In the genomic region with DNA sequence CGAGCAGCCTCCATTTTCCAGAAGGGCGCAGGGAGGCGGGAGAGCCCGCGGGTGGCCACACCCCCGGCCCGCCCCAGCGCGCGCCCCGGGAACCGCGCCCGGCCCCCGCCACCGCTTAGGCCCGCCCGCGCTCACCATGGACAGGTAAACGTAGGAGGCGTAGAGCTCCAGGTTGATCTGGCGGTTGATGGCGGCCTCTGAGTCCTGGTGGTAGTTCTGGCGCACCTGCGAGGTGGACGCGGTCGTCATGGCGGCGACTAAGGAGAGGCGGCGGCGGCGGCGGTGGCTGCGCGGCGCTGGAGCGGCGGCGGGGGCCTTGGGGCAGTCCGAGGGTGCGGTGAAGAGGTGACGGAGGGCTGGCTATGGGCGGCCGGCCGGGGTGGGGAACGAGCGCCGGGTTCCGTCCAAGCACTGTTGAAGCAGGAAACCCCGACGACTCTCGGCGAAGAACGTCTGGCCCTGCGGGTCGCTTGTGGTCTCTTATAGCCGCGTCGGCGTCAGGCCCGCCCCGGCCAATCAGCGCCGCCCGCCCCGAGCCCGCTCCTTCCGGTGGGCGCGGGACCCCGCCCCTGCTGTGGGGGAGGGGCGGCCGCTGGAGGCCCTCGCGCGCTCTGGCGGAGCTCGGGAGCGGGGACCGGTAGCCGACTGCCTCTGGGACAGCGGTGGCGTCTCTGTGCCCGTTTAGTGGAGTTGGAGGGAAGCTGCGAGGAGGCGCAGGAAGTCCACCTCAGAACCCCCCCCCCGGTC, we compare ENCODE assay signal across 8 cellular contexts. TPM values are rescaled to one million over a fixed set of nuclear protein-coding genes. Genes with fewer than 3 reads are reported as not detected.
DNase-seq lines count a peak whose midpoint lies in the region; ATAC-seq, FAIRE-seq and TF ChIP-seq lines count a peak whose summit lies in the region.

A gene (minus strand): TSS at position 458 of the 747 bp plus-strand sequence. CDS start 209 bp downstream, at position 249.

- H2BK12ac ChIP-seq in H1 (ENCODE audit: low read depth, low read length), result peak within 1 kb of the TSS; percentile 80

- TF ChIP-seq RAD21 in H1 (IDR thresholded peaks at IDR 0.05 in 1 of 2, conservative IDR thresholded peaks at IDR 0.05 in 1 of 2; ENCODE audit: low read depth in 2 of 2, low read length in 2 of 2), result no peak

- peak within 1 kb of the TSS; percentile 99 for H3K4me3 ChIP-seq in CD4-positive, CD25-positive, alpha-beta regulatory T cell (ENCODE audit: low read depth, low read length)
- H3K4me3 ChIP-seq in H1 (ENCODE audit: extremely low read depth in 1 of 4, insufficient read depth in 2 of 4, low read depth in 3 of 4, low read length in 4 of 4) (peak within 1 kb of the TSS; percentile 89 to 97 (median 96)), mesendoderm (ENCODE audit: low read length) (peak within 1 kb of the TSS; percentile 84)

- H3K27me3 ChIP-seq in CD4-positive, CD25-positive, alpha-beta regulatory T cell (ENCODE audit: control insufficient read depth, insufficient read depth, low read length), result no peaks in the 10 kb centered on the region
- H3K27me3 ChIP-seq in H1 (replicated peaks in 1 of 4; ENCODE audit: control insufficient read depth in 3 of 4, extremely low read depth in 1 of 4, insufficient read depth in 3 of 4, low read length in 3 of 4) (no peaks in the 10 kb centered on the region), mesendoderm (ENCODE audit: insufficient read depth, low read length, poor library complexity) (no peaks in the 10 kb centered on the region)

- H3K18ac ChIP-seq in H1 (ENCODE audit: extremely low read depth, low read length) (peak within 1 kb of the TSS; percentile 98), mesendoderm (ENCODE audit: low read length) (peak within 1 kb of the TSS; percentile 99)

- H3K9me3 ChIP-seq in CD4-positive, CD25-positive, alpha-beta regulatory T cell (ENCODE audit: control insufficient read depth in 2 of 2, low read length in 2 of 2), result no peaks in the 10 kb centered on the region
- H3K9me3 ChIP-seq in H1 (ENCODE audit: insufficient read depth in 2 of 2, low read depth in 1 of 2, low read length in 1 of 2), result no peaks in the 10 kb centered on the region

- 15% methylated on average over 45 of the region's 89 CpGs; no CpG with 5 or more reads in 1 of the 2 experiments for WGBS in H1 (ENCODE audit: extremely low coverage in 1 of 2, insufficient coverage in 1 of 2, insufficient read length in 1 of 2, insufficient replicate concordance in 2 of 2, low coverage in 1 of 2, low lambda C conversion rate in 2 of 2, missing lambda C conversion rate in 1 of 2), 2 experiments
- WGBS in mesendoderm (ENCODE audit: extremely low coverage, insufficient coverage, low lambda C conversion rate), result no CpG with 5 or more reads among the region's 89 CpGs

- peak within 1 kb of the TSS; percentile 97 to 98 (median 97) for H3K27ac Mint-ChIP-seq in CD4-positive, CD25-positive, alpha-beta regulatory T cell

- H3K4me1 ChIP-seq in CD4-positive, CD25-positive, alpha-beta regulatory T cell (ENCODE audit: control insufficient read depth, insufficient read depth, low read length, poor library complexity, severe bottlenecking), result peaks cover 46% of the 10 kb centered on the region
- H3K4me1 ChIP-seq in H1 (replicated peaks in 1 of 4; ENCODE audit: control insufficient read depth in 3 of 4, insufficient read depth in 4 of 4, low read length in 3 of 4) (peaks cover 9 to 20% (median 13%) of the 10 kb centered on the region in 4 experiments), mesendoderm (ENCODE audit: control insufficient read depth, low read depth, low read length) (peaks cover 17% of the 10 kb centered on the region)

- H2BK20ac ChIP-seq in H1 (ENCODE audit: low read length), result no peak within 1 kb of the TSS; the same call in 1 of the 2 replicates

- peaks cover 5% of the 10 kb centered on the region for H3K27me3 Mint-ChIP-seq in CD4-positive, CD25-positive, alpha-beta regulatory T cell

- H2BK15ac ChIP-seq in H1 (ENCODE audit: low read length), result peak within 1 kb of the TSS; percentile 74; the same call in 1 of the 2 replicates
- H2BK15ac ChIP-seq in mesendoderm (replicated peaks; ENCODE audit: low read depth), result no peak within 1 kb of the TSS

- H3K23me2 ChIP-seq in H1 (ENCODE audit: low read depth, low read length), result peaks cover 12% of the 10 kb centered on the region; the same call in 1 of the 2 replicates

- peaks cover 25% of the 10 kb centered on the region for H3K36me3 ChIP-seq in CD4-positive, CD25-positive, alpha-beta regulatory T cell (ENCODE audit: control insufficient read depth, insufficient read depth, low read length)
- peaks cover 14 to 29% (median 28%) of the 10 kb centered on the region in 4 experiments; a peak in 7 of 8 replicates for H3K36me3 ChIP-seq in H1 (ENCODE audit: control insufficient read depth in 2 of 4, insufficient read depth in 4 of 4, low read length in 3 of 4)
- H3K36me3 ChIP-seq in mesendoderm (ENCODE audit: control insufficient read depth, insufficient read depth, low read length), result peaks cover 14% of the 10 kb centered on the region

- H3K56ac ChIP-seq in H1 (replicated peaks; ENCODE audit: insufficient read length, low read depth, low read length) (peak within 1 kb of the TSS; percentile 71), mesendoderm (ENCODE audit: low read length) (peak within 1 kb of the TSS; percentile 99)

- H2BK5ac ChIP-seq in H1 (ENCODE audit: low read depth, low read length) (peak within 1 kb of the TSS; percentile 96), mesendoderm (ENCODE audit: low read length) (peak within 1 kb of the TSS; percentile 89)

- H4K8ac ChIP-seq in H1 (ENCODE audit: extremely low read depth, insufficient read depth, low read length) (peak within 1 kb of the TSS; percentile 98), mesendoderm (ENCODE audit: low read depth, low read length) (peak within 1 kb of the TSS; percentile 28)

- H3K9me3 Mint-ChIP-seq in CD4-positive, CD25-positive, alpha-beta regulatory T cell, result peaks cover 0 to 5% (median 0%) of the 10 kb centered on the region in 7 donors

- peaks cover 2% of the 10 kb centered on the region for H3K79me1 ChIP-seq in H1 (ENCODE audit: low read depth, low read length)
- H3K79me1 ChIP-seq in mesendoderm (ENCODE audit: low read length), result peaks cover 14% of the 10 kb centered on the region

- H3K36me3 Mint-ChIP-seq in CD4-positive, CD25-positive, alpha-beta regulatory T cell, result peaks cover 21% of the 10 kb centered on the region

- peak; percentile 85 to 92 (median 91) for DNase-seq in CD4-positive, CD25-positive, alpha-beta regulatory T cell
- DNase-seq in HPDE6-E6E7 (ENCODE audit: extremely low spot score) (peak; percentile 64), NOMO-1 treated with DMSO at 0.1 percent for 48 hours (lab: John Stamatoyannopoulos, UW; ENCODE audit: unreplicated experiment) (peak; percentile 84), H1 (ENCODE audit: low read depth in 1 of 2, low spot score in 2 of 2) (peak; percentile 56 to 90), mesendoderm (peak; percentile 93)
- DNase-seq in activated CD8-positive, alpha-beta memory T cell treated with anti-CD3 and anti-CD28 coated beads for 48 hours (ENCODE audit: low read depth in 2 of 3, low spot score in 2 of 3), result peak; percentile 71 to 82 (median 75)
- peak; percentile 77 for DNase-seq in stimulated activated CD8-positive, alpha-beta memory T cell treated with anti-CD3 and anti-CD28 coated beads, Interleukin-15, amount 100 ng/mL, for 1 hour (ENCODE audit: low read depth)

- H3K4me2 ChIP-seq in H1 (ENCODE audit: insufficient read depth in 1 of 2, low read depth in 2 of 2, low read length in 2 of 2), result peak within 1 kb of the TSS; percentile 90 to 97
- peak within 1 kb of the TSS; percentile 99 for H3K4me2 ChIP-seq in mesendoderm (ENCODE audit: low read length)

- peak within 1 kb of the TSS; percentile 96 to 100 (median 98) for H3K4me3 Mint-ChIP-seq in CD4-positive, CD25-positive, alpha-beta regulatory T cell

- H4K5ac ChIP-seq in H1 (ENCODE audit: insufficient read length, low read depth, low read length), result peak within 1 kb of the TSS; percentile 93
- H4K5ac ChIP-seq in mesendoderm (ENCODE audit: low read length), result peak within 1 kb of the TSS; percentile 78

- no peak for TF ChIP-seq CTCF in H1 (IDR thresholded peaks at IDR 0.05; ENCODE audit: control extremely low read depth in 1 of 3, insufficient read depth in 1 of 3, low read depth in 1 of 3, low read length in 3 of 3)

- H2BK120ac ChIP-seq in H1 (replicated peaks; ENCODE audit: low read depth, low read length) (peak within 1 kb of the TSS; percentile 52), mesendoderm (ENCODE audit: low read depth, low read length) (peak within 1 kb of the TSS; percentile 95)

- H3K4me1 Mint-ChIP-seq in CD4-positive, CD25-positive, alpha-beta regulatory T cell, result peaks cover 18 to 66% (median 52%) of the 10 kb centered on the region in 4 donors

- POLR2A ChIA-PET in H1 (lab: Charles Lee; ENCODE audit: partially characterized antibody), result interaction anchor here (0.7 to 25.7 kb wide), 47 partner anchors 5 to 175 kb away, joined by 3 to 458 read pairs (median 5); a partner anchor contains a TSS

- TF ChIP-seq POLR2A in H1 (IDR thresholded peaks at IDR 0.05; ENCODE audit: control extremely low read depth in 1 of 2, low read depth in 2 of 2, low read length in 2 of 2), result peak; percentile 90 to 96

- H3K27ac ChIP-seq in CD4-positive, CD25-positive, alpha-beta regulatory T cell (ENCODE audit: insufficient read depth, low read length, poor library complexity, severe bottlenecking), result peak within 1 kb of the TSS; percentile 92
- H3K27ac ChIP-seq in H1 (ENCODE audit: low read depth, low read length), result peak within 1 kb of the TSS; percentile 96
- peak within 1 kb of the TSS; percentile 94 for H3K27ac ChIP-seq in mesendoderm (ENCODE audit: low read depth, low read length)

- peak; percentile 88 for ATAC-seq in CD4-positive, CD25-positive, alpha-beta regulatory T cell (ENCODE audit: low read depth in 2 of 2)
- peak; percentile 49 for ATAC-seq in GM19463 (IDR thresholded peaks at IDR 0.05; ENCODE audit: unreplicated experiment)

- peak within 1 kb of the TSS; percentile 97 for H4K91ac ChIP-seq in H1 (replicated peaks; ENCODE audit: insufficient read length, low read length)

- H3K4ac ChIP-seq in H1 (replicated peaks; ENCODE audit: insufficient read length, low read depth, low read length) (peak within 1 kb of the TSS; percentile 99), mesendoderm (ENCODE audit: low read depth, low read length) (peak within 1 kb of the TSS; percentile 97)

- H4K20me1 ChIP-seq in H1 (replicated peaks in 1 of 2; ENCODE audit: control insufficient read depth in 1 of 2, insufficient read depth in 2 of 2, low read length in 2 of 2), result peaks cover 10 to 19% of the 10 kb centered on the region in 2 experiments

- FAIRE-seq in H1 (lab: Jason Lieb, UNC), result no peak

- H3K23ac ChIP-seq in H1 (ENCODE audit: insufficient read length) (no peak within 1 kb of the TSS), mesendoderm (ENCODE audit: low read length) (peak within 1 kb of the TSS; percentile 92)

- H2AFZ ChIP-seq in H1 (ENCODE audit: low read length), result no peak within 1 kb of the TSS

- TF ChIP-seq EP300 in H1 (IDR thresholded peaks at IDR 0.05; ENCODE audit: borderline replicate concordance in 1 of 2, low read depth in 2 of 2, low read length in 2 of 2), result peak in 1 of 2 experiments; percentile 57; a peak in 2 of 3 replicates

- H3K9ac ChIP-seq in H1 (replicated peaks in 1 of 4; ENCODE audit: extremely low read depth in 1 of 4, low read depth in 3 of 4, low read length in 3 of 4) (peak within 1 kb of the TSS; percentile 88 to 95 (median 92)), mesendoderm (ENCODE audit: low read length) (peak within 1 kb of the TSS; percentile 98)

- peak within 1 kb of the TSS; percentile 90 for H3K14ac ChIP-seq in H1 (ENCODE audit: insufficient read length)

- H3K79me2 ChIP-seq in H1 (ENCODE audit: control insufficient read depth in 1 of 2, insufficient read depth in 2 of 2, low read length in 2 of 2), result peaks cover 14 to 35% of the 10 kb centered on the region in 2 experiments
- peaks cover 29% of the 10 kb centered on the region for H3K79me2 ChIP-seq in mesendoderm (ENCODE audit: control insufficient read depth, insufficient read depth, low read length)

- peak within 1 kb of the TSS; percentile 78 for H2AK5ac ChIP-seq in H1 (ENCODE audit: low read depth, low read length)
- H2AK5ac ChIP-seq in mesendoderm (ENCODE audit: low read length), result peak within 1 kb of the TSS; percentile 98

- CTCF ChIA-PET in H1 (lab: Charles Lee; ENCODE audit: partially characterized antibody), result interaction anchor here (0.6 to 5.8 kb wide), 7 partner anchors 12 to 141 kb away, joined by 3 to 36 read pairs (median 4); no protein-coding TSS in a partner anchor

RNA-seq across cellular contexts. Expression of the gene that starts here (rescaled TPM):
- 2,525 TPM for total RNA-seq in CD4-positive, CD25-positive, alpha-beta regulatory T cell
- polyA plus RNA-seq in CD4-positive, CD25-positive, alpha-beta regulatory T cell, result 1,000 to 10,000 TPM; 2,953 to 3,518 (median 3,358) TPM
- 1,461 and 1,535 TPM in 2 replicates for total RNA-seq in H1 (2021; fragmentation: NEBNext Ultra II Directional; extraction: Animal tissue kit (Norgen Biotek cat#: 25700))
- polyA plus RNA-seq in H1 (2011; rRNA removed), result 895 and 1,153 TPM in 2 replicates
- polyA plus RNA-seq in H1 (2011; cell fraction: cytosol; rRNA removed), result 859 TPM
- polyA plus RNA-seq in H1 (2011; cell fraction: nucleus; rRNA removed), result 858 TPM
- polyA plus RNA-seq in H1 (2012, experiment 1 of 2), result 2,371 to 2,868 TPM (median 2,459 TPM) in 4 replicates
- polyA plus RNA-seq in H1 (2012, experiment 2 of 2), result 3,437 TPM
- 1,345 TPM for polyA plus RNA-seq in H1 (2013, experiment 1 of 2)
- 1,427 TPM for polyA plus RNA-seq in H1 (2013, experiment 2 of 2)
- 388 and 391 TPM in 2 replicates for polyA minus RNA-seq in H1 (2011; rRNA and poly(A)+ RNA removed)
- 705 TPM for polyA minus RNA-seq in H1 (2011; cell fraction: cytosol; rRNA and poly(A)+ RNA removed)
- 403 TPM for polyA minus RNA-seq in H1 (2011; cell fraction: nucleus; rRNA and poly(A)+ RNA removed)
- polyA plus RNA-seq in mesendoderm (2013, experiment 1 of 2), result 1,625 TPM
- polyA plus RNA-seq in mesendoderm (2013, experiment 2 of 2), result 1,633 TPM

Comparison
In these comparisons a context has a peak if more than half of its experiments do, and no peak if none do; other contexts are left out.
1. Peak in every context shown above with its lines: DNase-seq, ATAC-seq, H3K4me3 ChIP-seq and H3K27ac ChIP-seq.